Comparison of ENCODE assay signal across 12 cellular contexts in the genomic region with DNA sequence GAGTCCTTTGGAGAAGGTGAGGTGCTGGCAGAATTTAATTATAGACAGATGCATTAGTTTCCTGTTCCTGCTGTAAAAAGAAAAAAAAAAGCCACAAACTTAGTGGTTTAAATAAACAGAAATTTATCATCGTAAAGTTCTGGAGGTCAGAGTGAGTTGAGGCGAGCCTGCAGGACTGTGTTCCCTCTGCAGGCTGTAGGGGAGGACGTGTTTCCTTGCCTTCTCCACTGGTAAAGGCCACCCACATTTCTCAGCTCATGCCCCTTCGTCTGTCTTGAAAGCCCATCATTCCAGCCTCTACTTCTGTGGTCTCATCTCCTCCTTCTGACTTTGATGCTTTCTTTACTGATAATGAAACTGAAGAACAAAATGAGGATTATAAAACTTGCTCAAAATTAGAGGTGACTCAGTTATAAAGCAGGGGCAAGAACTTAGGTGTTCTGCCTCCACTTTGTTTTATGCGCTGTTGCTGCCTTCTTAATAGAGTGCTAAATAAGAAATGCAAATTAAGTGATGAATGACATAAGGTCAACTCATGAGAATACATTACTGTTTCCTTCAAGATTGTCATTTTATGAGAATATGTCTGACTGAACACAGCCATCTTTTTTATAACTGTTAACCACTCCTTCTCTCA.
DNase-seq lines count a peak whose midpoint lies in the region; ATAC-seq and TF ChIP-seq lines count a peak whose summit lies in the region.
"Had no signal": no experiment of that assay in that cellular context is flagged by ENCODE, and none has a peak within 500 bp of the region (broad histone marks: within the 10 kb centered on the region; RNA-seq: fewer than 3 reads in every experiment).

No MANE protein-coding gene starts in this region.

- H3K27me3 Mint-ChIP-seq in CD4-positive, alpha-beta T cell = no peaks in the 10 kb centered on the region
- H3K27me3 Mint-ChIP-seq in activated T-helper 17 cell treated with anti-CD3 and anti-CD28 coated beads, Interleukin-2, amount 50 U/mL, for 72 hours = no peaks in the 10 kb centered on the region

- peaks cover 40% of the 10 kb centered on the region for H3K36me3 Mint-ChIP-seq in CD4-positive, alpha-beta T cell (ENCODE audit: low read depth)
- H3K36me3 Mint-ChIP-seq in activated T-helper 17 cell treated with anti-CD3 and anti-CD28 coated beads, Interleukin-2, amount 50 U/mL, for 72 hours (ENCODE audit: low read depth) = peaks cover 60% of the 10 kb centered on the region

- H3K4me1 ChIP-seq in mucosa of descending colon (ENCODE audit: low read depth) (peaks cover 5% of the 10 kb centered on the region), heart right ventricle (peaks cover 0 to 19% (median 8%) of the 10 kb centered on the region in 9 donors)

- peak overlapping the region; percentile 87 for H3K27ac Mint-ChIP-seq in CD4-positive, alpha-beta T cell
- H3K27ac Mint-ChIP-seq in activated T-helper 17 cell treated with anti-CD3 and anti-CD28 coated beads, Interleukin-2, amount 50 U/mL, for 72 hours = peak overlapping the region; percentile 80

- H3K4me3 Mint-ChIP-seq in CD4-positive, alpha-beta T cell = peak overlapping the region; percentile 77
- H3K4me3 Mint-ChIP-seq in activated T-helper 17 cell treated with anti-CD3 and anti-CD28 coated beads, Interleukin-2, amount 50 U/mL, for 72 hours = peak overlapping the region; percentile 71

- WGBS in heart right ventricle, 2 donors = 75 to 78% methylated on average over 5 of the region's 5 CpGs

- no peak for DNase-seq in CD4-positive, alpha-beta T cell
- DNase-seq in mucosa of descending colon (no peak), substantia nigra (lab: John Stamatoyannopoulos, UW) (no peak), NCI-H146 treated with DMSO at 0.1 percent for 48 hours (lab: John Stamatoyannopoulos, UW; ENCODE audit: unreplicated experiment) (no peak), WERI-Rb-1 (no peak), heart right ventricle (no peak)
- DNase-seq: DMS53, NCI-H2029 treated with DMSO at 0.1 percent for 48 hours, RPMI8226 had no signal

- H3K36me3 ChIP-seq in mucosa of descending colon (ENCODE audit: low read depth) (no peaks in the 10 kb centered on the region), WERI-Rb-1 (peaks cover 6% of the 10 kb centered on the region), heart right ventricle (peaks cover 0 to 31% (median 2%) of the 10 kb centered on the region in 9 donors)
- H3K36me3 ChIP-seq: HAP-1 had no signal

- H3K27me3 ChIP-seq in CD4-positive, alpha-beta T cell (ENCODE audit: control insufficient read depth, insufficient read depth, low read length) = no peaks in the 10 kb centered on the region
- H3K27me3 ChIP-seq in WERI-Rb-1 (ENCODE audit: insufficient read depth, low read depth, severe bottlenecking) (no peaks in the 10 kb centered on the region), heart right ventricle (no peaks in the 10 kb centered on the region)

- intact Hi-C loops in CD4-positive, alpha-beta T cell (cut with DNase I, micrococcal nuclease) = loop anchor here (5.0 kb wide), 3 partner anchors 141 to 671 kb away; a partner anchor contains a TSS
- intact Hi-C loops in mucosa of descending colon (cut with DNase I, micrococcal nuclease) (loop anchor here in 1 of 2 donors (10.0 kb wide), 1 partner anchor 139 kb away; a partner anchor contains a TSS), heart right ventricle (cut with DNase I) (loop anchor here in 7 of 10 donors (10.0 kb wide), 4 partner anchors 139 to 669 kb away; a partner anchor contains a TSS)

- peak; percentile 28 for ATAC-seq in CD4-positive, alpha-beta T cell (ENCODE audit: poor library complexity)
- ATAC-seq in HG02610 (IDR thresholded peaks at IDR 0.05; ENCODE audit: unreplicated experiment) (peak; percentile 54), mucosa of descending colon (peak; percentile 54), heart right ventricle (no peak)
- peak; percentile 90 for ATAC-seq in activated T-helper 17 cell treated with anti-CD3 and anti-CD28 coated beads, Interleukin-2, amount 50 U/mL, for 72 hours (replicated peaks)

- H3K9me3 ChIP-seq in CD4-positive, alpha-beta T cell (ENCODE audit: control insufficient read depth, low read length) = no peaks in the 10 kb centered on the region
- no peaks in the 10 kb centered on the region for H3K9me3 ChIP-seq in mucosa of descending colon
- H3K9me3 ChIP-seq in WERI-Rb-1 (ENCODE audit: severe bottlenecking) = no peaks in the 10 kb centered on the region
- no peaks in the 10 kb centered on the region for H3K9me3 ChIP-seq in heart right ventricle
- H3K9me3 ChIP-seq: HAP-1 had no signal

- no peak overlapping the region for H3K4me3 ChIP-seq in mucosa of descending colon
- no peak overlapping the region for H3K4me3 ChIP-seq in WERI-Rb-1 (ENCODE audit: low read depth, low read length)
- H3K4me3 ChIP-seq in heart right ventricle = no peak overlapping the region
- H3K4me3 ChIP-seq: HAP-1 had no signal

- TF ChIP-seq CTCF in CD4-positive, alpha-beta T cell (IDR thresholded peaks at IDR 0.05) = no peak
- TF ChIP-seq CTCF in mucosa of descending colon (IDR thresholded peaks at IDR 0.05) = no peak
- TF ChIP-seq CTCF in WERI-Rb-1 (IDR thresholded peaks at IDR 0.05; ENCODE audit: low read depth, low read length) = no peak
- TF ChIP-seq CTCF in heart right ventricle (IDR thresholded peaks at IDR 0.05) = no peak

- H3K9me3 Mint-ChIP-seq in CD4-positive, alpha-beta T cell = no peaks in the 10 kb centered on the region
- H3K9me3 Mint-ChIP-seq in activated T-helper 17 cell treated with anti-CD3 and anti-CD28 coated beads, Interleukin-2, amount 50 U/mL, for 72 hours = no peaks in the 10 kb centered on the region

- peaks cover 51% of the 10 kb centered on the region for H3K4me1 Mint-ChIP-seq in CD4-positive, alpha-beta T cell (ENCODE audit: low read depth)
- peaks cover 13% of the 10 kb centered on the region for H3K4me1 Mint-ChIP-seq in activated T-helper 17 cell treated with anti-CD3 and anti-CD28 coated beads, Interleukin-2, amount 50 U/mL, for 72 hours

- CTCF ChIA-PET in CD4-positive, alpha-beta T cell (lab: Charles Lee) = interaction anchor here (0.9 to 1.4 kb wide), 2 partner anchors 12 to 269 kb away, joined by 3 to 6 read pairs; no protein-coding TSS in a partner anchor

- POLR2A ChIA-PET in CD4-positive, alpha-beta T cell (lab: Charles Lee) = interaction anchor here (0.5 to 3.6 kb wide), 4 partner anchors 12 to 143 kb away, joined by 4 to 21 read pairs (median 5); a partner anchor contains a TSS

- no peak overlapping the region for H3K27ac ChIP-seq in CD4-positive, alpha-beta T cell (ENCODE audit: low read depth, low read length)
- H3K27ac ChIP-seq in substantia nigra (ENCODE audit: low read depth, low read length, poor library complexity, severe bottlenecking) (no peak overlapping the region), WERI-Rb-1 (no peak overlapping the region), heart right ventricle (no peak overlapping the region)

Comparison
In these comparisons a context has a peak if more than half of its experiments do, and no peak if none do; other contexts are left out.
1. ATAC-seq: peak in CD4-positive, alpha-beta T cell (single experiment), HG02610 (single experiment), activated T-helper 17 cell treated with anti-CD3 and anti-CD28 coated beads, Interleukin-2, amount 50 U/mL, for 72 hours (single experiment) and mucosa of descending colon (single experiment); none in heart right ventricle (0 of 8).